ENCODE assay signal across 21 cellular contexts in genomic region chr13:71661921-71662320, GRCh38.
DNase-seq lines count a peak whose midpoint lies in the region; ATAC-seq and TF ChIP-seq lines count a peak whose summit lies in the region.
"Had no signal": no experiment of that assay in that cellular context is flagged by ENCODE, and none has a peak within 500 bp of the region (broad histone marks: within the 10 kb centered on the region; RNA-seq: fewer than 3 reads in every experiment).

No MANE protein-coding gene starts in this region.

- ATAC-seq in GM18861 (IDR thresholded peaks at IDR 0.05; ENCODE audit: unreplicated experiment) (no peak), GM19324 (IDR thresholded peaks at IDR 0.05; ENCODE audit: low FRiP score, unreplicated experiment) (no peak)
- ATAC-seq: activated CD4-positive, alpha-beta T cell treated with anti-CD3 and anti-CD28 coated beads for 36 hours; GM23338; HepG2 had no signal

- no peak overlapping the region for H3K4me3 ChIP-seq in AG10803 (ENCODE audit: low read length)
- H3K4me3 ChIP-seq in fibroblast of pulmonary artery (replicated peaks; ENCODE audit: low read depth, low read length), result no peak overlapping the region
- H3K4me3 ChIP-seq: GM23338, sigmoid colon, SJCRH30 had no signal

- TF ChIP-seq CTCF in AG10803 (conservative IDR thresholded peaks at IDR 0.05; ENCODE audit: low read length) (no peak), fibroblast of pulmonary artery (IDR thresholded peaks at IDR 0.05; ENCODE audit: low read length, missing control alignments) (no peak)

- DNase-seq in AG10803 (ENCODE audit: low read depth) (peak; percentile 0), NCI-H69 (lab: John Stamatoyannopoulos, UW) (peak; percentile 50), astrocyte of the hippocampus (ENCODE audit: low read depth, low spot score) (peak; percentile 64), fibroblast of pulmonary artery (ENCODE audit: low read depth) (peak; percentile 97), OCI-M1 (lab: John Stamatoyannopoulos, UW) (no peak), GM03348 (ENCODE audit: low spot score) (no peak)
- DNase-seq: ACHN; activated CD4-positive, alpha-beta T cell treated with anti-CD3 and anti-CD28 coated beads for 36 hours; activated gamma-delta T cell; amygdala; CD4-positive, alpha-beta memory T cell; DMS79 treated with DMSO at 0.1 percent for 48 hours; NCI-H2029; sigmoid colon; SJCRH30; stimulated activated CD4-positive, alpha-beta T cell treated with anti-CD3 and anti-CD28 coated beads, Interleukin-2, amount 100 ng/mL, for 24 hours; T-helper 9 cell had no signal

Comparison
In these comparisons a context has a peak if more than half of its experiments do, and no peak if none do; other contexts are left out.
1. DNase-seq: peak in AG10803 (single experiment), NCI-H69 (single experiment), astrocyte of the hippocampus (single experiment) and fibroblast of pulmonary artery (single experiment); none in OCI-M1 (single experiment) and GM03348 (single experiment).